ENCODE assay signal across 15 cellular contexts in the genomic region with DNA sequence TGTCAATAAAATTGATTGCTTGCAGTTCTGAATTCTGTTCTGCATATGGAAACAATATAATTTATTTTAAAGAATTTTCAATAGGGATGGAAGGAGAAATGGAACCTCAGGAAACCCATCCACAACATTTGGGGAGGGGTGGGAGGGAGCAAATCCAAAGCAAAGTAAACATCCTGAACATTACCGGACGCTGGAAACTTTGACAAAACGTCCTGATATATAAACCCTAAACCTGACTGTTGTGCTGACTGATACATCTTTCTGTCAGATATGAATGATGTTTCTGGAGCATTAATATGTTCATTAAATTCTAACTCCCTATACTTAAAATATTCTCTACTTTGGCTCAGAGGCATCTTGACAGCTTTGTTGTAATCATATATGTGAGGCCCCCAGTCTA.
DNase-seq lines count a peak whose midpoint lies in the region; ATAC-seq and TF ChIP-seq lines count a peak whose summit lies in the region.
"Had no signal": no experiment of that assay in that cellular context is flagged by ENCODE, and none has a peak within 500 bp of the region (broad histone marks: within the 10 kb centered on the region; RNA-seq: fewer than 3 reads in every experiment).

No MANE protein-coding gene starts in this region.

- H3K79me1 ChIP-seq in IMR-90 (ENCODE audit: low read depth in 1 of 2, low read length in 2 of 2), result peaks cover 28 to 68% of the 10 kb centered on the region in 2 experiments

- no peak for DNase-seq in CD4-positive, CD25-positive, alpha-beta regulatory T cell
- DNase-seq in IMR-90, result no peak
- DNase-seq in dermis microvascular lymphatic vessel endothelial cell (ENCODE audit: low read depth in 2 of 2), result peak; percentile 46 to 68
- no peak for DNase-seq in osteoblast (ENCODE audit: insufficient read length, low spot score, missing footprints)
- no peak for DNase-seq in mucosa of gallbladder (ENCODE audit: low spot score)
- DNase-seq in mesenteric fat pad (ENCODE audit: low spot score), result no peak
- no peak for DNase-seq in GF-D8 (lab: John Stamatoyannopoulos, UW)
- DNase-seq: H9, hippocampal formation, NCI-H2029, NCI-H446 treated with DMSO at 0.1 percent for 48 hours, ovary, right lobe of liver, T-helper 1 cell had no signal

- POLR2A ChIA-PET in IMR-90 (lab: Charles Lee; ENCODE audit: unreplicated experiment), result interaction anchor here (0.6 kb wide), 1 partner anchor 11 kb away, joined by 3 read pairs; no protein-coding TSS in a partner anchor

- no peak for TF ChIP-seq CTCF in IMR-90 (conservative IDR thresholded peaks at IDR 0.05; ENCODE audit: low read depth, low read length)
- no peak for TF ChIP-seq CTCF in osteoblast (IDR thresholded peaks at IDR 0.05; ENCODE audit: extremely low read depth, low read depth, low read length)

- intact Hi-C loops in IMR-90 (cut with micrococcal nuclease), result loop anchor here (10.0 kb wide), 2 partner anchors 120 to 580 kb away; no protein-coding TSS in a partner anchor

- H3K36me3 Mint-ChIP-seq in CD4-positive, CD25-positive, alpha-beta regulatory T cell, result peaks cover 67% of the 10 kb centered on the region

- no peak overlapping the region for H3K27ac ChIP-seq in CD4-positive, CD25-positive, alpha-beta regulatory T cell (ENCODE audit: insufficient read depth, low read length, poor library complexity, severe bottlenecking)
- peak overlapping the region; percentile 23; the same call in 1 of the 2 replicates for H3K27ac ChIP-seq in IMR-90 (ENCODE audit: insufficient read depth, low read length)
- H3K27ac ChIP-seq in osteoblast (ENCODE audit: low read depth, low read length), result peak overlapping the region; percentile 100
- H3K27ac ChIP-seq: ovary had no signal

- no peak overlapping the region for H3K9ac ChIP-seq in IMR-90 (ENCODE audit: low read depth, low read length)

- CTCF ChIA-PET in IMR-90 (lab: Yijun Ruan, JAX), result no interaction called here

- H3K4me1 ChIP-seq in CD4-positive, CD25-positive, alpha-beta regulatory T cell (ENCODE audit: control insufficient read depth, insufficient read depth, low read length, poor library complexity, severe bottlenecking), result peaks cover 38% of the 10 kb centered on the region
- peaks cover 36% of the 10 kb centered on the region for H3K4me1 ChIP-seq in IMR-90 (ENCODE audit: control insufficient read depth, insufficient read depth, low read length)
- peaks cover 76% of the 10 kb centered on the region for H3K4me1 ChIP-seq in osteoblast (ENCODE audit: insufficient read depth, low read length)

- dilution Hi-C loops in IMR-90 (cut with HindIII; ENCODE audit: low sequenced_read_pairs, unreplicated experiment), result no loop called here

- TF ChIP-seq RAD21 in IMR-90 (IDR thresholded peaks at IDR 0.05; ENCODE audit: low read length), result no peak

- no peak overlapping the region for H2AFZ ChIP-seq in IMR-90 (replicated peaks; ENCODE audit: low read length, poor library complexity)
- H2AFZ ChIP-seq in osteoblast (ENCODE audit: low read length), result no peak overlapping the region

- H4K5ac ChIP-seq in IMR-90 (ENCODE audit: low read depth, low read length), result no peak overlapping the region; the same call in 1 of the 2 replicates

- peak overlapping the region; percentile 50; the same call in 1 of the 2 replicates for H2BK120ac ChIP-seq in IMR-90 (ENCODE audit: low read depth, low read length)

- H4K8ac ChIP-seq in IMR-90 (ENCODE audit: low read depth in 2 of 2, low read length in 2 of 2), result peak overlapping the region in 1 of 2 experiments; percentile 68; a peak in 2 of 4 replicates

- H3K27me3 ChIP-seq in CD4-positive, CD25-positive, alpha-beta regulatory T cell (ENCODE audit: control insufficient read depth, insufficient read depth, low read length), result no peaks in the 10 kb centered on the region
- H3K27me3 ChIP-seq in IMR-90 (ENCODE audit: control insufficient read depth, insufficient read depth, low read length) (no peaks in the 10 kb centered on the region), osteoblast (ENCODE audit: insufficient read depth, low read length) (no peaks in the 10 kb centered on the region)
- H3K27me3 ChIP-seq: ovary, right lobe of liver had no signal

- in situ Hi-C loops in IMR-90 (cut with MboI; ENCODE audit: low sequenced_read_pairs), result no loop called here

- H3K14ac ChIP-seq in IMR-90 (replicated peaks; ENCODE audit: low read depth, low read length), result 0 out of 2 replicates have a peak overlapping the region, but pooled peaks have one; percentile 38

- no peak overlapping the region for H3K4me3 ChIP-seq in CD4-positive, CD25-positive, alpha-beta regulatory T cell (ENCODE audit: low read depth, low read length)
- H3K4me3 ChIP-seq in IMR-90 (ENCODE audit: insufficient read depth, low read depth, low read length) (no peak overlapping the region), osteoblast (ENCODE audit: insufficient read depth, low read length) (no peak overlapping the region)
- H3K4me3 ChIP-seq: ovary, right lobe of liver had no signal

- no CpG with 5 or more reads among the region's 3 CpGs for WGBS in IMR-90 (ENCODE audit: extremely low coverage in 2 of 2, insufficient read length in 1 of 2), 2 experiments

- no peaks in the 10 kb centered on the region for H3K9me3 ChIP-seq in CD4-positive, CD25-positive, alpha-beta regulatory T cell (ENCODE audit: control insufficient read depth in 2 of 2, low read length in 2 of 2)
- H3K9me3 ChIP-seq in IMR-90 (ENCODE audit: control insufficient read depth, insufficient read depth, low read length) (no peaks in the 10 kb centered on the region), osteoblast (ENCODE audit: low read depth, low read length) (no peaks in the 10 kb centered on the region)
- H3K9me3 ChIP-seq: ovary, right lobe of liver had no signal

- H2BK15ac ChIP-seq in IMR-90 (ENCODE audit: low read depth, low read length), result peak overlapping the region; percentile 68; the same call in 1 of the 3 replicates

- no peak overlapping the region for H3K56ac ChIP-seq in IMR-90 (ENCODE audit: extremely low read depth, insufficient read depth, low read length)

- peak overlapping the region; percentile 41 for H2BK5ac ChIP-seq in IMR-90 (ENCODE audit: low read depth, low read length, poor library complexity, severe bottlenecking)

- H3K27me3 Mint-ChIP-seq in CD4-positive, CD25-positive, alpha-beta regulatory T cell, result no peaks in the 10 kb centered on the region

- H3K9me3 Mint-ChIP-seq in CD4-positive, CD25-positive, alpha-beta regulatory T cell, result no peaks in the 10 kb centered on the region
- H3K9me3 Mint-ChIP-seq: H9 had no signal

- peak overlapping the region; percentile 86 for H2AK5ac ChIP-seq in IMR-90 (ENCODE audit: low read depth, low read length)

- H3K4me2 ChIP-seq in IMR-90 (ENCODE audit: low read depth, low read length) (no peak overlapping the region), osteoblast (ENCODE audit: insufficient read depth, low read length) (peak overlapping the region; percentile 71)

- peaks cover 59% of the 10 kb centered on the region for H3K79me2 ChIP-seq in osteoblast (ENCODE audit: insufficient read depth, low read length)

- H3K36me3 ChIP-seq in CD4-positive, CD25-positive, alpha-beta regulatory T cell (ENCODE audit: control insufficient read depth, insufficient read depth, low read length), result peaks cover 44% of the 10 kb centered on the region
- H3K36me3 ChIP-seq in IMR-90 (ENCODE audit: control insufficient read depth, insufficient read depth, low read length), result no peaks in the 10 kb centered on the region; the same call in 1 of the 2 replicates
- no peaks in the 10 kb centered on the region for H3K36me3 ChIP-seq in osteoblast (ENCODE audit: insufficient read depth, low read length)
- H3K36me3 ChIP-seq: ovary, right lobe of liver had no signal

- H2BK20ac ChIP-seq in IMR-90 (ENCODE audit: low read depth, low read length), result peak overlapping the region; percentile 73

- no peak for TF ChIP-seq POLR2A in IMR-90 (IDR thresholded peaks at IDR 0.05; ENCODE audit: low read depth, low read length)

- H3K4me3 Mint-ChIP-seq in CD4-positive, CD25-positive, alpha-beta regulatory T cell, result peak overlapping the region in 1 of 4 donors; percentile 66
- H3K4me3 Mint-ChIP-seq: H9 had no signal

- no TSS peak for BruUV-seq in IMR-90 (replicated peaks; lab: Mats Ljungman, UMichigan)

- peak overlapping the region; percentile 83 to 88 (median 83) for H3K27ac Mint-ChIP-seq in CD4-positive, CD25-positive, alpha-beta regulatory T cell

- peaks cover 61 to 98% (median 69%) of the 10 kb centered on the region in 4 donors for H3K4me1 Mint-ChIP-seq in CD4-positive, CD25-positive, alpha-beta regulatory T cell

- peak overlapping the region; percentile 33; the same call in 1 of the 2 replicates for H3K4ac ChIP-seq in IMR-90 (ENCODE audit: low read depth, low read length)

- H3K18ac ChIP-seq in IMR-90 (ENCODE audit: low read depth, low read length), result peak overlapping the region; percentile 64; the same call in 1 of the 2 replicates

- H4K20me1 ChIP-seq in IMR-90 (ENCODE audit: insufficient read depth, low read length) (no peaks in the 10 kb centered on the region), osteoblast (ENCODE audit: insufficient read depth, low read length) (no peaks in the 10 kb centered on the region)

- peak overlapping the region; percentile 28; the same call in 1 of the 2 replicates for H4K91ac ChIP-seq in IMR-90 (ENCODE audit: insufficient read depth, low read depth, low read length)

- peaks cover 10% of the 10 kb centered on the region for H3K9me1 ChIP-seq in IMR-90 (ENCODE audit: insufficient read depth, low read length)

- no peak overlapping the region for H2AK9ac ChIP-seq in IMR-90 (replicated peaks; ENCODE audit: low read depth, low read length, poor library complexity)

- H3K23ac ChIP-seq in IMR-90 (ENCODE audit: low read depth, low read length), result peak overlapping the region; percentile 41; the same call in 1 of the 2 replicates

- ATAC-seq in CD4-positive, CD25-positive, alpha-beta regulatory T cell (ENCODE audit: low read depth in 2 of 2), result no peak
- ATAC-seq in IMR-90 (ENCODE audit: low read depth), result no peak
- no peak for ATAC-seq in HG03521 (IDR thresholded peaks at IDR 0.05; ENCODE audit: unreplicated experiment)
- ATAC-seq: right lobe of liver had no signal

TF ChIP-seq in IMR-90, 13 proteins besides CTCF, POLR2A, EP300 and RAD21 (continues in another document):
- TF ChIP-seq FOS (IDR thresholded peaks at IDR 0.05; ENCODE audit: low read depth, low read length) (no peak), RFX5 (IDR thresholded peaks at IDR 0.05; ENCODE audit: low read depth, low read length) (no peak), BHLHE40 (IDR thresholded peaks at IDR 0.05; ENCODE audit: low read depth, low read length) (no peak), CEBPB (IDR thresholded peaks at IDR 0.05; ENCODE audit: low read depth, low read length) (no peak), NFE2L2 (IDR thresholded peaks at IDR 0.05; ENCODE audit: low read depth, low read length) (no peak), SMC3 (IDR thresholded peaks at IDR 0.05; ENCODE audit: low read depth, low read length) (no peak)
- TF ChIP-seq, protein P1, sequence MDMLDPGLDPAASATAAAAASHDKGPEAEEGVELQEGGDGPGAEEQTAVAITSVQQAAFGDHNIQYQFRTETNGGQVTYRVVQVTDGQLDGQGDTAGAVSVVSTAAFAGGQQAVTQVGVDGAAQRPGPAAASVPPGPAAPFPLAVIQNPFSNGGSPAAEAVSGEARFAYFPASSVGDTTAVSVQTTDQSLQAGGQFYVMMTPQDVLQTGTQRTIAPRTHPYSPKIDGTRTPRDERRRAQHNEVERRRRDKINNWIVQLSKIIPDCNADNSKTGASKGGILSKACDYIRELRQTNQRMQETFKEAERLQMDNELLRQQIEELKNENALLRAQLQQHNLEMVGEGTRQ (IDR thresholded peaks at IDR 0.05; ENCODE audit: low read depth, low read length), result no peak

Comparison
In these comparisons a context has a peak if more than half of its experiments do, and no peak if none do; other contexts are left out.
1. DNase-seq: peak in dermis microvascular lymphatic vessel endothelial cell (2 of 2); none in CD4-positive, CD25-positive, alpha-beta regulatory T cell (0 of 3), IMR-90 (single experiment), osteoblast (single experiment), mucosa of gallbladder (single experiment), mesenteric fat pad (single experiment) and GF-D8 (single experiment).